ENCODE assay signal across 7 cellular contexts in genomic region chr2:111698743-111699554, GRCh38.
DNase-seq lines count a peak whose midpoint lies in the region; ATAC-seq, FAIRE-seq and TF ChIP-seq lines count a peak whose summit lies in the region.

No MANE protein-coding gene starts in this region.

- H3K4me1 Mint-ChIP-seq in T-helper 2 cell treated with Interferon-gamma antibody and Interleukin-4, amounts not matched to agents 5 μg/mL and 100 μg/mL, for 36 hours (ENCODE audit: low read depth) = peaks cover 32% of the 10 kb centered on the region

- no peak overlapping the region for H3K9ac ChIP-seq in GM12878 (ENCODE audit: control insufficient read depth, insufficient read depth, low read length)

- no peak for TF ChIP-seq POLR2A in GM12878 (IDR thresholded peaks at IDR 0.05; ENCODE audit: low read depth, low read length)

- FAIRE-seq in GM12878 (lab: Jason Lieb, UNC) = no peak
- FAIRE-seq in islet of Langerhans (lab: Jason Lieb, UNC) = peak; percentile 9

- peaks cover 15% of the 10 kb centered on the region for H3K27me3 Mint-ChIP-seq in T-helper 2 cell treated with Interferon-gamma antibody and Interleukin-4, amounts not matched to agents 5 μg/mL and 100 μg/mL, for 36 hours (ENCODE audit: low read depth)

- no peaks in the 10 kb centered on the region for H3K36me3 ChIP-seq in GM12878 (ENCODE audit: control insufficient read depth in 2 of 2, insufficient read depth in 2 of 2, low read length in 1 of 2)

- TF ChIP-seq CTCF in GM12873 (IDR thresholded peaks at IDR 0.05; ENCODE audit: insufficient read depth, low read depth, low read length, missing control alignments) (peak; percentile 27), GM12878 (IDR thresholded peaks at IDR 0.05 in 2 of 3, conservative IDR thresholded peaks at IDR 0.05 in 1 of 3; ENCODE audit: control insufficient read depth in 2 of 3, extremely low read depth in 1 of 3, insufficient read depth in 1 of 3, low read depth in 3 of 3, low read length in 3 of 3) (peak in 2 of 3 experiments; percentile 16 to 43; a peak in 4 of 6 replicates)

- TF ChIP-seq RAD21 in GM12878 (IDR thresholded peaks at IDR 0.05; ENCODE audit: insufficient read depth, low read depth, low read length) = peak; percentile 34; the same call in 1 of the 2 replicates

- BruUV-seq in GM12878 (replicated peaks; lab: Mats Ljungman, UMichigan) = no TSS peak

- POLR2A ChIA-PET in GM12878 (lab: Charles Lee) = no interaction called here

- 32% methylated on average over 13 of the region's 13 CpGs for WGBS in GM12878 (ENCODE audit: insufficient coverage, insufficient replicate concordance, low lambda C conversion rate, missing lambda C conversion rate)

- peaks cover 5% of the 10 kb centered on the region; the same call in 1 of the 3 replicates for H3K9me3 ChIP-seq in GM12878 (replicated peaks; ENCODE audit: control insufficient read depth, insufficient read depth, low read length)

- H3K27ac ChIP-seq in GM12878 (ENCODE audit: control insufficient read depth, insufficient read depth) = no peak overlapping the region

- peak overlapping the region; percentile 84 for H3K27ac Mint-ChIP-seq in T-helper 2 cell treated with Interferon-gamma antibody and Interleukin-4, amounts not matched to agents 5 μg/mL and 100 μg/mL, for 36 hours

- in situ Hi-C loops in GM12878 (cut with MboI) = loop anchor here (25.0 kb wide), 1 partner anchor 1537 kb away; no protein-coding TSS in a partner anchor

- no peak overlapping the region for H3K4me2 ChIP-seq in GM12878 (ENCODE audit: control insufficient read depth, insufficient read depth)

- peak overlapping the region; percentile 80 for H3K4me3 Mint-ChIP-seq in T-helper 2 cell treated with Interferon-gamma antibody and Interleukin-4, amounts not matched to agents 5 μg/mL and 100 μg/mL, for 36 hours

- peak; percentile 81 for ATAC-seq in GM12878

- no peaks in the 10 kb centered on the region for H3K79me2 ChIP-seq in GM12878 (ENCODE audit: control insufficient read depth, insufficient read depth, low read length)

- H4K20me1 ChIP-seq in GM12878 (ENCODE audit: control insufficient read depth, insufficient read depth) = no peaks in the 10 kb centered on the region

- no peak for TF ChIP-seq EP300 in GM12878 (IDR thresholded peaks at IDR 0.05; ENCODE audit: borderline replicate concordance in 1 of 2, control insufficient read depth in 1 of 2, low read depth in 2 of 2, low read length in 2 of 2)

- CTCF ChIA-PET in GM12878 (lab: Yijun Ruan, JAX) = interaction anchor here (0.9 to 3.0 kb wide), 2 partner anchors 37 to 80 kb away, joined by 3 to 6 read pairs; no protein-coding TSS in a partner anchor

- no peak overlapping the region for H2AFZ ChIP-seq in GM12878 (ENCODE audit: control insufficient read depth, low read depth, low read length)

- H3K4me1 ChIP-seq in GM12878 (ENCODE audit: control insufficient read depth, insufficient read depth, low read length) = peaks cover 3% of the 10 kb centered on the region; the same call in 1 of the 2 replicates

- H3K36me3 Mint-ChIP-seq in T-helper 2 cell treated with Interferon-gamma antibody and Interleukin-4, amounts not matched to agents 5 μg/mL and 100 μg/mL, for 36 hours (ENCODE audit: low read depth) = peaks cover 3% of the 10 kb centered on the region

- peaks cover 4% of the 10 kb centered on the region for H3K9me3 Mint-ChIP-seq in T-helper 2 cell treated with Interferon-gamma antibody and Interleukin-4, amounts not matched to agents 5 μg/mL and 100 μg/mL, for 36 hours

- 0 out of 4 replicates have a peak, but pooled peaks cover 0 to 2% of the 10 kb centered on the region in 2 experiments for H3K27me3 ChIP-seq in GM12878 (replicated peaks in 1 of 2; ENCODE audit: control insufficient read depth in 2 of 2, insufficient read depth in 2 of 2, low read length in 1 of 2)

- intact Hi-C loops in GM12878 (cut with micrococcal nuclease; ENCODE audit: unreplicated experiment) = loop anchor here (5.0 kb wide), 1 partner anchor 582 kb away; no protein-coding TSS in a partner anchor

- SMC1A ChIA-PET in GM12878 (lab: Charles Lee; ENCODE audit: uncharacterized antibody, unreplicated experiment) = interaction anchor here (0.7 to 0.9 kb wide), 3 partner anchors 14 to 21 kb away, joined by 3 to 4 read pairs (median 3); no protein-coding TSS in a partner anchor

- DNase-seq in NAMALWA (ENCODE audit: low spot score) (peak; percentile 58), GM12878 (ENCODE audit: low read depth, low spot score) (no peak), GM19238 (ENCODE audit: insufficient read length, low spot score) (no peak)
- peak; percentile 83 for DNase-seq in T-helper 2 cell treated with Interferon-gamma antibody and Interleukin-4, amounts not matched to agents 5 μg/mL and 100 μg/mL, for 36 hours (ENCODE audit: low spot score)
- DNase-seq in stimulated activated CD4-positive, alpha-beta T cell treated with anti-CD3 and anti-CD28 coated beads, Interleukin-1b, Interleukin-23, amount 100 ng/mL, for 48 hours = peak; percentile 69

- RAD21 ChIA-PET in GM12878 (lab: Charles Lee; ENCODE audit: unreplicated experiment) = interaction anchor here (1.4 kb wide), 1 partner anchor 11 kb away, joined by 3 read pairs; no protein-coding TSS in a partner anchor

- no peak overlapping the region for H3K4me3 ChIP-seq in GM12878

TF ChIP-seq in GM12878, 131 proteins besides CTCF, POLR2A, EP300 and RAD21:
- TF ChIP-seq SMC3 (IDR thresholded peaks at IDR 0.05; ENCODE audit: borderline replicate concordance, low read length) (peak; percentile 25; the same call in 1 of the 2 replicates), ZBTB11 (CRISPR knock-in tag; IDR thresholded peaks at IDR 0.05) (no peak), BACH1 (IDR thresholded peaks at IDR 0.05; ENCODE audit: borderline replicate concordance) (peak; percentile 85; the same call in 1 of the 2 replicates), SPI1 (IDR thresholded peaks at IDR 0.05; ENCODE audit: borderline replicate concordance, insufficient read depth, low read depth, low read length) (peak; percentile 23; the same call in 1 of the 2 replicates), IKZF1 (conservative IDR thresholded peaks at IDR 0.05) (peak; percentile 65), KDM1A (IDR thresholded peaks at IDR 0.05; ENCODE audit: borderline replicate concordance) (no peak), RUNX3 (IDR thresholded peaks at IDR 0.05; ENCODE audit: low read length) (peak; percentile 28; the same call in 1 of the 2 replicates), IKZF2 (IDR thresholded peaks at IDR 0.05) (peak; percentile 60 to 67; a peak in 3 of 4 replicates), CEBPB (IDR thresholded peaks at IDR 0.05; ENCODE audit: borderline replicate concordance in 1 of 2, low read depth in 2 of 2, low read length in 2 of 2) (no peak), NR2F1 (conservative IDR thresholded peaks at IDR 0.05) (peak; percentile 51; the same call in 1 of the 2 replicates)

Comparison
In these comparisons a context has a peak if more than half of its experiments do, and no peak if none do; other contexts are left out.
1. DNase-seq: peak in NAMALWA (single experiment), T-helper 2 cell treated with Interferon-gamma antibody and Interleukin-4, amounts not matched to agents 5 μg/mL and 100 μg/mL, for 36 hours (single experiment) and stimulated activated CD4-positive, alpha-beta T cell treated with anti-CD3 and anti-CD28 coated beads, Interleukin-1b, Interleukin-23, amount 100 ng/mL, for 48 hours (single experiment); none in GM12878 (single experiment) and GM19238 (single experiment).